In the genomic region with DNA sequence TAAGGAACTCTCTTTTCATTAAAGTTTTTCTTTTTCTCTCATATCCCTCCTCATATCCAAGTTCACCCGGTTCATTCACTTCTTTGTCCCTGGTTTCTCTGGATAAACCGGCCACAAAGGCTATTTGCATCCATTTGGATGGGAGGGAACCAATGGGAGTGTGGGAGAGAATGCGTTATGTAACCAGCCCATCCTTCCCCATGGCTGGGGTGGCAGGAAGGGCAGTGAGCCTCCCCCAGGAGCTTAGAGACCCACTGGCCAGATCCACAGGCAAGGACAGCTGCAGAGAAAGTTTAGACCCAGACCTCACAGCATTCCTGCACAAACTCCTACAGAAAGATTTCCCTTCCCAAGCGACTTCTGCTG, we compare ENCODE assay signal across 1 cellular context.
TF ChIP-seq lines count a peak whose summit lies in the region.

No MANE protein-coding gene starts in this region.

TF ChIP-seq in A549, 52 proteins besides CTCF, POLR2A, EP300 and RAD21 (continued from another document):
- TF ChIP-seq, protein P1, sequence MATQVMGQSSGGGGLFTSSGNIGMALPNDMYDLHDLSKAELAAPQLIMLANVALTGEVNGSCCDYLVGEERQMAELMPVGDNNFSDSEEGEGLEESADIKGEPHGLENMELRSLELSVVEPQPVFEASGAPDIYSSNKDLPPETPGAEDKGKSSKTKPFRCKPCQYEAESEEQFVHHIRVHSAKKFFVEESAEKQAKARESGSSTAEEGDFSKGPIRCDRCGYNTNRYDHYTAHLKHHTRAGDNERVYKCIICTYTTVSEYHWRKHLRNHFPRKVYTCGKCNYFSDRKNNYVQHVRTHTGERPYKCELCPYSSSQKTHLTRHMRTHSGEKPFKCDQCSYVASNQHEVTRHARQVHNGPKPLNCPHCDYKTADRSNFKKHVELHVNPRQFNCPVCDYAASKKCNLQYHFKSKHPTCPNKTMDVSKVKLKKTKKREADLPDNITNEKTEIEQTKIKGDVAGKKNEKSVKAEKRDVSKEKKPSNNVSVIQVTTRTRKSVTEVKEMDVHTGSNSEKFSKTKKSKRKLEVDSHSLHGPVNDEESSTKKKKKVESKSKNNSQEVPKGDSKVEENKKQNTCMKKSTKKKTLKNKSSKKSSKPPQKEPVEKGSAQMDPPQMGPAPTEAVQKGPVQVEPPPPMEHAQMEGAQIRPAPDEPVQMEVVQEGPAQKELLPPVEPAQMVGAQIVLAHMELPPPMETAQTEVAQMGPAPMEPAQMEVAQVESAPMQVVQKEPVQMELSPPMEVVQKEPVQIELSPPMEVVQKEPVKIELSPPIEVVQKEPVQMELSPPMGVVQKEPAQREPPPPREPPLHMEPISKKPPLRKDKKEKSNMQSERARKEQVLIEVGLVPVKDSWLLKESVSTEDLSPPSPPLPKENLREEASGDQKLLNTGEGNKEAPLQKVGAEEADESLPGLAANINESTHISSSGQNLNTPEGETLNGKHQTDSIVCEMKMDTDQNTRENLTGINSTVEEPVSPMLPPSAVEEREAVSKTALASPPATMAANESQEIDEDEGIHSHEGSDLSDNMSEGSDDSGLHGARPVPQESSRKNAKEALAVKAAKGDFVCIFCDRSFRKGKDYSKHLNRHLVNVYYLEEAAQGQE (IDR thresholded peaks at IDR 0.05) = no peak
- no peak for TF ChIP-seq TP53 (CRISPR knock-in tag; IDR thresholded peaks at IDR 0.05)
- TF ChIP-seq, protein P2, sequence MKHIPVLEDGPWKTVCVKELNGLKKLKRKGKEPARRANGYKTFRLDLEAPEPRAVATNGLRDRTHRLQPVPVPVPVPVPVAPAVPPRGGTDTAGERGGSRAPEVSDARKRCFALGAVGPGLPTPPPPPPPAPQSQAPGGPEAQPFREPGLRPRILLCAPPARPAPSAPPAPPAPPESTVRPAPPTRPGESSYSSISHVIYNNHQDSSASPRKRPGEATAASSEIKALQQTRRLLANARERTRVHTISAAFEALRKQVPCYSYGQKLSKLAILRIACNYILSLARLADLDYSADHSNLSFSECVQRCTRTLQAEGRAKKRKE (CRISPR knock-in tag; IDR thresholded peaks at IDR 0.05; ENCODE audit: low read depth) = no peak
- no peak for TF ChIP-seq FOXS1 (CRISPR knock-in tag; IDR thresholded peaks at IDR 0.05)
- TF ChIP-seq HOXA7 (CRISPR knock-in tag; IDR thresholded peaks at IDR 0.05) = no peak
- no peak for TF ChIP-seq BHLHE40 (IDR thresholded peaks at IDR 0.05; ENCODE audit: low read depth, low read length)
- no peak for TF ChIP-seq JUNB (IDR thresholded peaks at IDR 0.05)
- TF ChIP-seq, protein P3, sequence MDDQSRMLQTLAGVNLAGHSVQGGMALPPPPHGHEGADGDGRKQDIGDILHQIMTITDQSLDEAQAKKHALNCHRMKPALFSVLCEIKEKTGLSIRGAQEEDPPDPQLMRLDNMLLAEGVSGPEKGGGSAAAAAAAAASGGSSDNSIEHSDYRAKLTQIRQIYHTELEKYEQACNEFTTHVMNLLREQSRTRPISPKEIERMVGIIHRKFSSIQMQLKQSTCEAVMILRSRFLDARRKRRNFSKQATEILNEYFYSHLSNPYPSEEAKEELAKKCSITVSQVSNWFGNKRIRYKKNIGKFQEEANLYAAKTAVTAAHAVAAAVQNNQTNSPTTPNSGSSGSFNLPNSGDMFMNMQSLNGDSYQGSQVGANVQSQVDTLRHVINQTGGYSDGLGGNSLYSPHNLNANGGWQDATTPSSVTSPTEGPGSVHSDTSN (IDR thresholded peaks at IDR 0.05) = no peak
